ENCODE assay signal across 9 cellular contexts in genomic region chr1:35807614-35808375, GRCh38. TPM values are rescaled to one million over a fixed set of nuclear protein-coding genes. Genes with fewer than 3 reads are reported as not detected.
DNase-seq lines count a peak whose midpoint lies in the region; FAIRE-seq and TF ChIP-seq lines count a peak whose summit lies in the region.
"Had no signal": no experiment of that assay in that cellular context is flagged by ENCODE, and none has a peak within 500 bp of the region (broad histone marks: within the 10 kb centered on the region; RNA-seq: fewer than 3 reads in every experiment).

Gene AGO4 (plus strand): TSS chr1:35808016. CDS start chr1:35808417, 401 bp downstream.

- TF ChIP-seq CTCF in WI38 (IDR thresholded peaks at IDR 0.05; ENCODE audit: low read depth, low read length) = no peak
- no peak for TF ChIP-seq CTCF in colonic mucosa (IDR thresholded peaks at IDR 0.05)
- TF ChIP-seq CTCF in keratinocyte (optimal IDR thresholded peaks at IDR 0.05 in 1 of 3, IDR thresholded peaks at IDR 0.05 in 1 of 3, conservative IDR thresholded peaks at IDR 0.05 in 1 of 3; ENCODE audit: extremely low read depth in 1 of 3, insufficient read depth in 2 of 3, low read length in 3 of 3) = no peak

- H2AFZ ChIP-seq in keratinocyte (ENCODE audit: control insufficient read depth, low read length) = peak within 1 kb of the TSS; percentile 95

- H3K4me1 ChIP-seq in colonic mucosa = peaks cover 8% of the 10 kb centered on the region
- H3K4me1 ChIP-seq in keratinocyte (ENCODE audit: control insufficient read depth, extremely low read depth, insufficient read depth, low read length) = peaks cover 18% of the 10 kb centered on the region
- H3K4me1 ChIP-seq in skeletal muscle satellite cell (ENCODE audit: control insufficient read depth, insufficient read depth, low read length) = peaks cover 24% of the 10 kb centered on the region

- H3K4me2 ChIP-seq in keratinocyte (ENCODE audit: control insufficient read depth, extremely low read depth, insufficient read depth, low read depth, low read length) = peak within 1 kb of the TSS; percentile 97
- H3K4me2 ChIP-seq in skeletal muscle satellite cell (ENCODE audit: low read length) = peak within 1 kb of the TSS; percentile 90

- H3K9ac ChIP-seq in colonic mucosa (ENCODE audit: low read depth in 2 of 2, low read length in 2 of 2) = peak within 1 kb of the TSS; percentile 72 to 88
- peak within 1 kb of the TSS; percentile 81 for H3K9ac ChIP-seq in keratinocyte (ENCODE audit: control insufficient read depth, extremely low read depth, insufficient read depth, low read length)
- H3K9ac ChIP-seq in skeletal muscle satellite cell (ENCODE audit: low read depth, low read length) = peak within 1 kb of the TSS; percentile 97

- DNase-seq in NCI-H2081 (lab: John Stamatoyannopoulos, UW) (peak; percentile 42 to 49), NCI-H2081 treated with DMSO at 0.1 percent for 48 hours (lab: John Stamatoyannopoulos, UW) (no peak), LoVo (ENCODE audit: low spot score) (peak; percentile 25), colonic mucosa (peak; percentile 47), keratinocyte (ENCODE audit: low read depth, low spot score) (no peak), NCI-H1694 treated with DMSO at 0.1 percent for 48 hours (lab: John Stamatoyannopoulos, UW) (no peak)

- no peaks in the 10 kb centered on the region for H3K9me3 ChIP-seq in colonic mucosa
- no peaks in the 10 kb centered on the region for H3K9me3 ChIP-seq in keratinocyte (ENCODE audit: control insufficient read depth, low read depth, low read length)
- H3K9me3 ChIP-seq in skeletal muscle satellite cell (replicated peaks; ENCODE audit: low read length) = no peaks in the 10 kb centered on the region

- dilution Hi-C loops in keratinocyte (cut with MboI; ENCODE audit: extremely low pct_ligation_motif_present, low sequenced_read_pairs) = no loop called here

- peaks cover 2% of the 10 kb centered on the region for H3K9me1 ChIP-seq in keratinocyte (ENCODE audit: control insufficient read depth, extremely low read depth, insufficient read depth, low read length)

- FAIRE-seq in keratinocyte (lab: Jason Lieb, UNC) = no peak
- FAIRE-seq: G401.6 had no signal

- intact Hi-C loops in colonic mucosa (cut with DNase I) = no loop called here

- H3K36me3 ChIP-seq in colonic mucosa (no peaks in the 10 kb centered on the region), keratinocyte (ENCODE audit: control insufficient read depth in 2 of 2, extremely low read depth in 1 of 2, insufficient read depth in 2 of 2, low read length in 2 of 2) (no peaks in the 10 kb centered on the region), skeletal muscle satellite cell (ENCODE audit: insufficient read depth, low read length) (no peaks in the 10 kb centered on the region)

- peaks cover 4% of the 10 kb centered on the region for H3K79me2 ChIP-seq in keratinocyte (ENCODE audit: control insufficient read depth, insufficient read depth, low read length)

- H3K27me3 ChIP-seq in colonic mucosa = no peaks in the 10 kb centered on the region
- no peaks in the 10 kb centered on the region for H3K27me3 ChIP-seq in keratinocyte (ENCODE audit: control insufficient read depth, extremely low read depth, insufficient read depth, low read length)
- H3K27me3 ChIP-seq in skeletal muscle satellite cell (ENCODE audit: control insufficient read depth, insufficient read depth, low read length) = no peaks in the 10 kb centered on the region

- peak within 1 kb of the TSS; percentile 83 for H3K4me3 ChIP-seq in WI38 (ENCODE audit: low read depth, low read length)
- H3K4me3 ChIP-seq in colonic mucosa = peak within 1 kb of the TSS; percentile 95
- H3K4me3 ChIP-seq in keratinocyte (ENCODE audit: control insufficient read depth in 2 of 3, extremely low read depth in 1 of 3, insufficient read depth in 2 of 3, low read depth in 1 of 3, low read length in 3 of 3) = peak within 1 kb of the TSS; percentile 75 to 86 (median 83)
- peak within 1 kb of the TSS; percentile 96 for H3K4me3 ChIP-seq in skeletal muscle satellite cell (ENCODE audit: low read length)

- H3K27ac ChIP-seq in colonic mucosa = peak within 1 kb of the TSS; percentile 82
- H3K27ac ChIP-seq in keratinocyte (ENCODE audit: control insufficient read depth, insufficient read depth, low read length) = peak within 1 kb of the TSS; percentile 47

- H4K20me1 ChIP-seq in keratinocyte (ENCODE audit: control insufficient read depth, extremely low read depth, insufficient read depth, low read length) = no peaks in the 10 kb centered on the region

RNA-seq across cellular contexts. Expression of gene AGO4, which starts in this region (rescaled TPM):
- 10 to 100 TPM in 1 of 2 donors, 1 to 10 TPM in 1; 7.4 to 17.5 TPM for total RNA-seq in colonic mucosa
- polyA plus RNA-seq in keratinocyte = 5.2 to 7.7 TPM (median 6.3 TPM) in 3 replicates
- 2.4 TPM for polyA plus RNA-seq in keratinocyte (2011; ENCODE audit: low read depth)
- 3.7 and 7.6 TPM in 2 replicates for polyA plus RNA-seq in keratinocyte (2011; cell fraction: cytosol; rRNA removed)
- 10.5 and 18.0 TPM in 2 replicates for polyA plus RNA-seq in keratinocyte (2011; cell fraction: nucleus; rRNA removed)
- polyA plus RNA-seq in keratinocyte (2012; ENCODE audit: low replicate concordance) = 3.9 and 4.5 TPM in 2 replicates
- 12.5 to 44.7 TPM (median 20.7 TPM) in 3 replicates for polyA minus RNA-seq in keratinocyte
- 10.4 TPM for polyA minus RNA-seq in keratinocyte (2011; cell fraction: cytosol; rRNA and poly(A)+ RNA removed)
- 9.0 and 17.8 TPM in 2 replicates for polyA minus RNA-seq in keratinocyte (2011; cell fraction: nucleus; rRNA and poly(A)+ RNA removed)
- total RNA-seq in skeletal muscle satellite cell (2012; rRNA removed) = 5.8 and 7.0 TPM in 2 replicates

Comparison
In these comparisons a context has a peak if more than half of its experiments do, and no peak if none do; other contexts are left out.
1. DNase-seq: peak in NCI-H2081 (2 of 2), LoVo (single experiment) and colonic mucosa (single experiment); none in NCI-H2081 treated with DMSO at 0.1 percent for 48 hours (single experiment), keratinocyte (single experiment) and NCI-H1694 treated with DMSO at 0.1 percent for 48 hours (single experiment).
2. Peak in every context shown above with its lines, with median percentiles within 50 percentile points of each other: H3K4me3 ChIP-seq and H3K9ac ChIP-seq.